1 cellular context compared by ENCODE assay signal in the genomic region with DNA sequence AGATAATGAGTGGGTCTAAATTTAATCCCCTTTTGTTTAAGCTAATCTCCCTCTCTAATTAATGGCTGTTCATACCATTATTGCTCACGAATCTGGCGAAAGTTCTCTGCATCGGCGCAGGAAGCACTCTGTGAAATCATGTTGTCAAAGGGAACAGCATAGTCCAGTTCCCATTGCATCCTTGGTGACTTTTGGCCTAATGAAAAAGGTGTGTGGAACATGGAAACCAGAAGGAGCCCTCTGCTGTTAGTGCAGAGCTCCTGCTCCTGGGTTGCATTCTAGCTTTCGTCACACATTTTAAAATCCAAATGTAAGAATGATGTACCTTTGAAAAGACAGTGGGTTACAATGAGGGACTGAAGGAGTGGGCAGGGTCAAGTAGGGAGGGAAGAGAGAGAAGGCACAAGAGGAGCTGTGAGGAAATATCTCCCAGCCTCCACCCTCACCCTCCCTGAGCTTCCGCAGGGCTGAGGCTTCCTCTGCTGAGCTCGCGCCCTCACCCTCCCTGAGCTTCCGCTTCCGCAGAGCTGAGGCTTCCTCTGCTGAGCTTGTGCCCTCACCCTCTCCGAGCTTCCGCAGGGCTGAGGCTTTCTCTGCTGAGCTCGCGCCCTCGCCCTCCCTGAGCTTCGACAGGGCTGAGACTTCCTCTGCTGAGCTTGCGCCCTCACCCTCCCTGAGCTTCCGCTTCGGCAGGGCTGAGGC.
TF ChIP-seq lines count a peak whose summit lies in the region.
"Not testable (repeated sequence)": the region's sequence is repeated elsewhere in the genome, so short reads cannot be mapped to it uniquely, and the experiment has no call there.

No MANE protein-coding gene starts in this region.

TF ChIP-seq in K562, 482 proteins besides CTCF, POLR2A, EP300 and RAD21 (continued from another document):
- not testable (repeated sequence) for TF ChIP-seq JUND (IDR thresholded peaks at IDR 0.05; ENCODE audit: borderline replicate concordance, low read depth, low read length)
- TF ChIP-seq JUND (tag; IDR thresholded peaks at IDR 0.05; ENCODE audit: borderline replicate concordance, low read depth, low read length) (peak; percentile 6; the same call in 1 of the 3 replicates), CCNT2 (IDR thresholded peaks at IDR 0.05; ENCODE audit: borderline replicate concordance, extremely low read depth, insufficient read length, low read depth, low read length) (peak; percentile 37)
